ENCODE assay signal across 10 cellular contexts in genomic region chr3:48596676-48597407, GRCh38. TPM values are rescaled to one million over a fixed set of nuclear protein-coding genes. Genes with fewer than 3 reads are reported as not detected.
DNase-seq lines count a peak whose midpoint lies in the region; ATAC-seq and TF ChIP-seq lines count a peak whose summit lies in the region.
"Had no signal": no experiment of that assay in that cellular context is flagged by ENCODE, and none has a peak within 500 bp of the region (broad histone marks: within the 10 kb centered on the region; RNA-seq: fewer than 3 reads in every experiment).

No MANE protein-coding gene starts in this region.

- DNase-seq in Right ventricle myocardium inferior (ENCODE audit: missing footprints) (peak; percentile 40), Right ventricle myocardium superior (no peak), type B pancreatic cell (ENCODE audit: extremely low spot score, unreplicated experiment) (no peak)
- DNase-seq in activated CD8-positive, alpha-beta memory T cell treated with anti-CD3 and anti-CD28 coated beads, Interleukin-2, amount 50 U/mL, for 4 hours, result no peak
- DNase-seq: NCI-H1105 had no signal

- H3K9me3 ChIP-seq in iPS-18c (ENCODE audit: control insufficient read depth, insufficient read depth, low read length), result peaks cover 4% of the 10 kb centered on the region
- H3K9me3 ChIP-seq: neutrophil had no signal

- peaks cover 32% of the 10 kb centered on the region for H3K4me1 Mint-ChIP-seq in type B pancreatic cell (ENCODE audit: unreplicated experiment)

- peak overlapping the region; percentile 12 for H3K4me3 Mint-ChIP-seq in type B pancreatic cell
- H3K4me3 Mint-ChIP-seq: activated T-helper 17 cell treated with anti-CD3 and anti-CD28 coated beads, Interleukin-2, amount 50 U/mL, for 72 hours had no signal

- intact Hi-C loops in Right ventricle myocardium inferior (cut with DNase I), result no loop called here
- intact Hi-C loops in Right ventricle myocardium superior (cut with DNase I), result no loop called here

- H3K36me3 Mint-ChIP-seq in type B pancreatic cell, result peaks cover 9% of the 10 kb centered on the region

- peak overlapping the region; percentile 84 for H3K27ac Mint-ChIP-seq in type B pancreatic cell

- H3K4me3 ChIP-seq in iPS-18c (ENCODE audit: insufficient read depth, low read depth, low read length), result 0 out of 2 replicates have a peak overlapping the region, but pooled peaks have one; percentile 28

- H3K9me3 Mint-ChIP-seq in type B pancreatic cell, result no peaks in the 10 kb centered on the region
- H3K9me3 Mint-ChIP-seq: activated T-helper 17 cell treated with anti-CD3 and anti-CD28 coated beads, Interleukin-2, amount 50 U/mL, for 72 hours had no signal

- ATAC-seq in Right ventricle myocardium inferior, result no peak
- ATAC-seq in Right ventricle myocardium superior (ENCODE audit: poor library complexity), result no peak
- no peak for ATAC-seq in GM21576 (IDR thresholded peaks at IDR 0.05; ENCODE audit: unreplicated experiment)
- ATAC-seq: activated T-helper 17 cell treated with anti-CD3 and anti-CD28 coated beads, Interleukin-2, amount 50 U/mL, for 72 hours had no signal

- TF ChIP-seq CTCF in type B pancreatic cell (conservative IDR thresholded peaks at IDR 0.05), result no peak

- H3K27me3 Mint-ChIP-seq in type B pancreatic cell, result peaks cover 3% of the 10 kb centered on the region

RNA-seq across cellular contexts. Expression of gene COL7A1, which starts 1.7 kb away (rescaled TPM):
- total RNA-seq in Right ventricle myocardium inferior (14.9 TPM), Right ventricle myocardium superior (16.1 TPM), type B pancreatic cell (ENCODE audit: low replicate concordance) (17.6 and 32.3 TPM in 2 replicates)

RNA-seq across cellular contexts. Expression of gene UQCRC1, which starts 12.6 kb away (rescaled TPM):
- total RNA-seq in Right ventricle myocardium inferior (1,186 TPM), Right ventricle myocardium superior (1,265 TPM), type B pancreatic cell (ENCODE audit: low replicate concordance) (273 and 324 TPM in 2 replicates)

RNA-seq across cellular contexts. Expression of gene TMEM89, which starts 24.7 kb away (rescaled TPM):
- not detected for total RNA-seq in Right ventricle myocardium inferior
- total RNA-seq in Right ventricle myocardium superior, result not detected
- total RNA-seq in type B pancreatic cell (ENCODE audit: low replicate concordance), result not detected in 2 replicates

RNA-seq across cellular contexts. Expression of gene UCN2, which starts 33.3 kb away (rescaled TPM):
- not detected for total RNA-seq in Right ventricle myocardium inferior
- total RNA-seq in Right ventricle myocardium superior, result not detected
- 0.72 and 0.83 TPM in 2 replicates for total RNA-seq in type B pancreatic cell (ENCODE audit: low replicate concordance)
- total RNA-seq: dermis microvascular lymphatic vessel endothelial cell had no signal

RNA-seq across cellular contexts. Expression of gene SLC26A6, which starts 38.4 kb away (rescaled TPM):
- total RNA-seq in Right ventricle myocardium inferior, result 14.1 TPM
- 10.8 TPM for total RNA-seq in Right ventricle myocardium superior
- 19.7 and 35.6 TPM in 2 replicates for total RNA-seq in type B pancreatic cell (ENCODE audit: low replicate concordance)
